Comparison of ENCODE assay signal across 10 cellular contexts in the genomic region with DNA sequence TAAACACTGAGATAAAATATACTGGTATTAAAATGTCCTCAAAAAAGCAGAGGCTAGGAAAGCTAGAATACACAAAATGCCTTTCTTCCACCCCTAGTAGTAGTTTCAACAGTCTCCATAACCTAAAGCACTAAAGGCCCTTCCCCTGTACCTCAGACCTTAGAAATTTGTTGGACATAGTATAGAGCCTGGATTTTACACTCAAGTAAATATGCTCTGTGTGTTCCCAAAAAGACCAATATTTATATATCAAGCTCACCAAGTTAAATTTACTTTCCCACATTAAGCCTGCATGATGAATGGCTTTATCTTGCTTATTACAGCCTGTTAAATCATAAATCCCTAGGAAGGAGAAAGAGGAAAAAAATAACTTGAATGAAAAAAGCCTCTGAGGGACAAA.
"Had no signal": no experiment of that assay in that cellular context is flagged by ENCODE, and none has a peak within 500 bp of the region (broad histone marks: within the 10 kb centered on the region; RNA-seq: fewer than 3 reads in every experiment).

No MANE protein-coding gene starts in this region.

- H3K9ac ChIP-seq: KMS-11, SK-N-SH had no signal

- DNase-seq: IMR-90, MV-4-11, NCI-H1048, NCI-H1417 treated with DMSO at 0.1 percent for 48 hours, NCI-H2081 treated with DMSO at 0.1 percent for 48 hours, NCI-H2171, NCI-H774 had no signal

- H3K27ac ChIP-seq: KMS-11, RWPE1 had no signal

- H3K9me3 ChIP-seq: SK-N-SH had no signal

- H3K4me2 ChIP-seq: KMS-11, SK-N-SH had no signal
